ENCODE assay signal across 28 cellular contexts in the genomic region with DNA sequence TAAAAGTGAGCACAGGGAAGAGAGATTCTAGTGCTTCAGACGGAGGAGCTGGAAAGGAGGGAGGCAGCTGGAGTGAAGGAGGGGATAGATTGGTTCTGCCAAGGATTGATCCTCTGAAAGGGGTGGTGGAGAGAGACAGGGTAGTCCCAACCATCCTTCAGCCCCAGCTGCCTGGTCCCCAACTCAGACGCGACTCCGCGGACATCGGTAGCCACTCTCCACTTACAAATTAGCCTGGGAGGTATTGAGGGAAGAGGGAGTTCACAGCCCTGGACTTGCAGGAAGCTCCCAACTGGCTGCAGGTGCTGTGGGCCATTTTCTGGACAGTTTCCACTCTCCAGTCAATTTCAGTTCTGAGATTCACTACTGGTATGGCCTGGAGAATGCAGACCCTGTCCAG. TPM values are rescaled to one million over a fixed set of nuclear protein-coding genes. Genes with fewer than 3 reads are reported as not detected.
"Had no signal": no experiment of that assay in that cellular context is flagged by ENCODE, and none has a peak within 500 bp of the region (broad histone marks: within the 10 kb centered on the region; RNA-seq: fewer than 3 reads in every experiment).

No MANE protein-coding gene starts in this region.

- H3K4me3 Mint-ChIP-seq: naive thymus-derived CD4-positive, alpha-beta T cell; stimulated activated naive CD8-positive, alpha-beta T cell treated with anti-CD3 and anti-CD28 coated beads, Interleukin-15, amount 100 ng/mL, for 72 hours had no signal

- H3K9me3 ChIP-seq: neutrophil, pancreas, prostate gland, right atrium auricular region, suprapubic skin had no signal

- ATAC-seq: left lobe of liver; naive thymus-derived CD4-positive, alpha-beta T cell; pancreas; sciatic nerve had no signal

- DNase-seq: cerebellar nuclear complex; effector CD4-positive, alpha-beta T cell; head of caudate nucleus; kidney; mesenchymal stem cell; midbrain; naive thymus-derived CD4-positive, alpha-beta T cell; nephron progenitor cell; pancreas; stimulated activated CD4-positive, alpha-beta T cell treated with anti-CD3 and anti-CD28 coated beads, Interleukin-12 subunit alpha, Interleukin-12 subunit beta, amount 100 ng/mL, for 4 hours; stimulated activated CD4-positive, alpha-beta T cell treated with anti-CD3 and anti-CD28 coated beads, Interleukin-1b, Interleukin-23, amount 100 ng/mL, for 48 hours; stimulated activated CD4-positive, alpha-beta T cell treated with anti-CD3 and anti-CD28 coated beads, Interleukin-4, amount 100 ng/mL, for 1 hour; stimulated activated CD8-positive, alpha-beta memory T cell treated with anti-CD3 and anti-CD28 coated beads, Interleukin-4, amount 100 ng/mL, for 48 hours; stimulated activated naive CD4-positive, alpha-beta T cell; stimulated activated naive CD8-positive, alpha-beta T cell treated with anti-CD3 and anti-CD28 coated beads, Interleukin-15, amount 100 ng/mL, for 72 hours; trophoblast cell had no signal

- H3K36me3 Mint-ChIP-seq: naive thymus-derived CD4-positive, alpha-beta T cell had no signal

- FAIRE-seq: colon, frontal cortex, kidney, pancreas had no signal

- H3K27ac Mint-ChIP-seq: naive thymus-derived CD4-positive, alpha-beta T cell; nephron progenitor cell; stimulated activated naive CD8-positive, alpha-beta T cell treated with anti-CD3 and anti-CD28 coated beads, Interleukin-15, amount 100 ng/mL, for 72 hours had no signal

- H3K4me3 ChIP-seq: prostate gland, right atrium auricular region, smooth muscle cell had no signal

- H3K27ac ChIP-seq: dorsolateral prefrontal cortex, neutrophil, pancreas, prostate gland, right atrium auricular region, suprapubic skin had no signal

- H3K9me3 Mint-ChIP-seq: naive thymus-derived CD4-positive, alpha-beta T cell; nephron progenitor cell; stimulated activated naive CD8-positive, alpha-beta T cell treated with anti-CD3 and anti-CD28 coated beads, Interleukin-15, amount 100 ng/mL, for 72 hours had no signal

- H3K36me3 ChIP-seq: neutrophil, pancreas, prostate gland, right atrium auricular region, suprapubic skin had no signal

RNA-seq across cellular contexts. Expression of a gene that starts 1.2 kb away (rescaled TPM):
- total RNA-seq: fibroblast of villous mesenchyme, left lobe of liver, lung microvascular endothelial cell, right atrium auricular region, sciatic nerve, smooth muscle cell had no signal
